Comparison of ENCODE assay signal across 30 cellular contexts in genomic region chr4:1952046-1952700, GRCh38.
"Had no signal": no experiment of that assay in that cellular context is flagged by ENCODE, and none has a peak within 500 bp of the region (broad histone marks: within the 10 kb centered on the region; RNA-seq: fewer than 3 reads in every experiment).

No MANE protein-coding gene starts in this region.

- H3K4me3 Mint-ChIP-seq: activated CD8-positive, alpha-beta T cell treated with anti-CD3 and anti-CD28 coated beads for 36 hours; activated T-cell treated with anti-CD3 and anti-CD28 coated beads, Interleukin-2, amount 50 U/mL, for 4 hours; mesothelial cell of epicardium; nephron progenitor cell; stimulated activated memory B cell treated with anti-CD40 and anti-IgM and Interleukin-4, amounts not matched to agents 10 μg/mL and 1 μg/mL and 100 μg/mL, for 72 hours; stimulated activated naive CD8-positive, alpha-beta T cell treated with anti-CD3 and anti-CD28 coated beads, Interleukin-15, amount 100 ng/mL, for 72 hours; T-helper 1 cell treated with Interleukin-12 subunit alpha and Interleukin-12 subunit beta and Interleukin-4 antibody, amounts not matched to agents 30 μg/mL and 1 μg/mL, for 36 hours had no signal

- H3K27ac Mint-ChIP-seq: activated T-helper 2 cell treated with anti-CD3 and anti-CD28 coated beads, Interferon-gamma antibody, Interleukin-2, Interleukin-4, amounts not matched to agents 10 μg/mL and 5 μg/mL and 100 μg/mL, durations not matched to agents 14 hours and 24 hours and 36 hours; mesothelial cell of epicardium; naive B cell; stimulated activated memory B cell treated with anti-CD40 and anti-IgM and Interleukin-4, amounts not matched to agents 10 μg/mL and 1 μg/mL and 100 μg/mL, for 72 hours; T-helper 1 cell treated with Interleukin-12 subunit alpha and Interleukin-12 subunit beta and Interleukin-4 antibody, amounts not matched to agents 30 μg/mL and 1 μg/mL, for 36 hours had no signal

- H3K36me3 ChIP-seq: ovary had no signal

- ATAC-seq: activated CD8-positive, alpha-beta T cell treated with anti-CD3 and anti-CD28 coated beads for 36 hours; activated T-cell treated with anti-CD3 and anti-CD28 coated beads, Interleukin-2, amount 50 U/mL, for 4 hours; gastroesophageal sphincter; left cardiac atrium; left ventricle myocardium superior; stimulated activated memory B cell treated with anti-CD40 and anti-IgM and Interleukin-4, amounts not matched to agents 10 μg/mL and 1 μg/mL and 100 μg/mL, for 72 hours; stimulated activated naive CD8-positive, alpha-beta T cell treated with anti-CD3 and anti-CD28 coated beads, Interleukin-15, amount 100 ng/mL, for 72 hours; upper lobe of right lung had no signal

- H3K4me1 ChIP-seq: adrenal gland, ascending aorta, gastroesophageal sphincter, prostate gland, sigmoid colon, thyroid gland, upper lobe of right lung had no signal

- H3K27ac ChIP-seq: adrenal gland, ascending aorta, coronary artery, gastroesophageal sphincter, hepatocyte, ovary, prostate gland, sigmoid colon, thyroid gland, upper lobe of right lung had no signal

- H3K27me3 ChIP-seq: adrenal gland, ascending aorta, gastroesophageal sphincter, hepatocyte, ovary, sigmoid colon, thyroid gland, upper lobe of right lung had no signal

- H3K4me3 ChIP-seq: adrenal gland, ascending aorta, coronary artery, gastroesophageal sphincter, hepatocyte, ovary, prostate gland, sigmoid colon, thyroid gland, upper lobe of right lung had no signal

- H3K27me3 Mint-ChIP-seq: activated CD8-positive, alpha-beta T cell treated with anti-CD3 and anti-CD28 coated beads for 36 hours; naive B cell; stimulated activated memory B cell treated with anti-CD40 and anti-IgM and Interleukin-4, amounts not matched to agents 10 μg/mL and 1 μg/mL and 100 μg/mL, for 72 hours; stimulated activated naive CD8-positive, alpha-beta T cell treated with anti-CD3 and anti-CD28 coated beads, Interleukin-15, amount 100 ng/mL, for 72 hours had no signal

- H3K4me1 Mint-ChIP-seq: mesothelial cell of epicardium; naive B cell; stimulated activated memory B cell treated with anti-CD40 and anti-IgM and Interleukin-4, amounts not matched to agents 10 μg/mL and 1 μg/mL and 100 μg/mL, for 72 hours; stimulated activated naive CD8-positive, alpha-beta T cell treated with anti-CD3 and anti-CD28 coated beads, Interleukin-15, amount 100 ng/mL, for 72 hours had no signal

- H3K9me3 ChIP-seq: adrenal gland, ascending aorta, gastroesophageal sphincter, ovary, prostate gland, sigmoid colon, thyroid gland, upper lobe of right lung had no signal

- DNase-seq: activated CD4-positive, alpha-beta T cell treated with anti-CD3 and anti-CD28 coated beads, Interleukin-2, amount 50 U/mL, for 1 hour; activated CD8-positive, alpha-beta T cell treated with anti-CD3 and anti-CD28 coated beads for 36 hours; activated T-cell treated with anti-CD3 and anti-CD28 coated beads, Interleukin-2, amount 50 U/mL, for 4 hours; adrenal gland; central memory CD4-positive, alpha-beta T cell; islet precursor cell; left cardiac atrium; left ventricle myocardium superior; naive B cell; nephron progenitor cell; ovary; retina; sigmoid colon; small intestine; stimulated activated CD4-positive, alpha-beta T cell treated with anti-CD3 and anti-CD28 coated beads, Interleukin-4, amount 100 ng/mL, for 24 hours; stimulated activated naive CD8-positive, alpha-beta T cell treated with anti-CD3 and anti-CD28 coated beads, Interleukin-15, amount 100 ng/mL, for 72 hours; SW 1271; T1000; thyroid gland; upper lobe of right lung had no signal

- H3K9me3 Mint-ChIP-seq: activated CD8-positive, alpha-beta T cell treated with anti-CD3 and anti-CD28 coated beads for 36 hours; activated naive CD4-positive, alpha-beta T cell treated with anti-CD3 and anti-CD28 coated beads, Interleukin-2, amount 50 U/mL, for 72 hours; activated T-cell treated with anti-CD3 and anti-CD28 coated beads, Interleukin-2, amount 50 U/mL, for 4 hours; activated T-helper 2 cell treated with anti-CD3 and anti-CD28 coated beads, Interferon-gamma antibody, Interleukin-2, Interleukin-4, amounts not matched to agents 10 μg/mL and 5 μg/mL and 100 μg/mL, durations not matched to agents 14 hours and 24 hours and 36 hours; mesothelial cell of epicardium; naive B cell; nephron progenitor cell; stimulated activated memory B cell treated with anti-CD40 and anti-IgM and Interleukin-4, amounts not matched to agents 10 μg/mL and 1 μg/mL and 100 μg/mL, for 72 hours; stimulated activated naive CD8-positive, alpha-beta T cell treated with anti-CD3 and anti-CD28 coated beads, Interleukin-15, amount 100 ng/mL, for 72 hours; T-helper 1 cell treated with Interleukin-12 subunit alpha and Interleukin-12 subunit beta and Interleukin-4 antibody, amounts not matched to agents 30 μg/mL and 1 μg/mL, for 36 hours had no signal
